Comparison of ENCODE assay signal across 1 cellular context in the genomic region with DNA sequence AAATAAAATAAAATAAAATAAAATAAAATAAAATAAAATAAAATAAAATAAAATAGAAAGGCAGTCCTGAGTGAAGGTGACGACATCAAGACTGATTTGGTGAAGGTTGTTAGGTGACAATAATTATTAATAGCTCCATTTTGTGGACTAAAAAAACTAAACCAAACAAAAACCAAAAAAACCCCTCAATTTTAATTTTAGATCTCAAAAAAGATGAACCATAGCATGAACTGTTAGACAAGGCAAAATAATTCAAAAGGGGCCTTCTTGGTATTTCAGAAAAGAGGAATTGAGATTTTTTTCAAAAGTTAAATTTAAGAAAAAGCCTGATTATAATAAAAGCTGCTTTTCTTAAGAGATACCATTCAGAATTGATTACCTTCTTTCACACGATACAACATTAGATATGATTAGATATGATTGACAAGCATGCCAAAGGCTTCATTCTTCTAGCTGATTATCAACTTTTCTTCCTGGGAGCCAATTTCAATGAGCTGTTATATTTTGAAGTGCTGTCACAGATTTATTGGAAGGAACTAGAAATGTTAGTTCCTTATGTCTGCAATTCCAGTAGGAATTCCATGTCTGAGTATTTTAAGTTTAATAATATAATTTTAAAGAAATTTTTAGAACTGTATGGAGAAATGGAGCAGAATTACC.
TF ChIP-seq lines count a peak whose summit lies in the region.

No MANE protein-coding gene starts in this region.

TF ChIP-seq in GM12878, 131 proteins besides CTCF, POLR2A, EP300 and RAD21 (continued from another document):
- TF ChIP-seq RUNX3 (IDR thresholded peaks at IDR 0.05; ENCODE audit: low read length) (peak; percentile 60), ESRRA (IDR thresholded peaks at IDR 0.05; ENCODE audit: low read length) (no peak), MEF2B (IDR thresholded peaks at IDR 0.05; ENCODE audit: partially characterized antibody, poor library complexity, severe bottlenecking) (peak; percentile 64), NFIC (IDR thresholded peaks at IDR 0.05; ENCODE audit: low read depth, low read length) (peak; percentile 82), CBX5 (IDR thresholded peaks at IDR 0.05; ENCODE audit: low read depth) (0 out of 2 replicates have a peak, but pooled peaks have one; percentile 32), SUZ12 (IDR thresholded peaks at IDR 0.05; ENCODE audit: unreplicated experiment) (no peak), CBFB (IDR thresholded peaks at IDR 0.05; ENCODE audit: low read depth) (no peak), MEF2A (IDR thresholded peaks at IDR 0.05; ENCODE audit: insufficient read depth, low read depth, low read length) (peak; percentile 85; the same call in 1 of the 2 replicates), FOXM1 (IDR thresholded peaks at IDR 0.05; ENCODE audit: low read depth, low read length) (peak; percentile 54; the same call in 1 of the 2 replicates)
- TF ChIP-seq, protein P1, sequence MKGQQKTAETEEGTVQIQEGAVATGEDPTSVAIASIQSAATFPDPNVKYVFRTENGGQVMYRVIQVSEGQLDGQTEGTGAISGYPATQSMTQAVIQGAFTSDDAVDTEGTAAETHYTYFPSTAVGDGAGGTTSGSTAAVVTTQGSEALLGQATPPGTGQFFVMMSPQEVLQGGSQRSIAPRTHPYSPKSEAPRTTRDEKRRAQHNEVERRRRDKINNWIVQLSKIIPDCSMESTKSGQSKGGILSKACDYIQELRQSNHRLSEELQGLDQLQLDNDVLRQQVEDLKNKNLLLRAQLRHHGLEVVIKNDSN (IDR thresholded peaks at IDR 0.05; ENCODE audit: borderline replicate concordance, extremely low read length, insufficient read depth, low read depth, low read length), result no peak
- TF ChIP-seq, protein P2, sequence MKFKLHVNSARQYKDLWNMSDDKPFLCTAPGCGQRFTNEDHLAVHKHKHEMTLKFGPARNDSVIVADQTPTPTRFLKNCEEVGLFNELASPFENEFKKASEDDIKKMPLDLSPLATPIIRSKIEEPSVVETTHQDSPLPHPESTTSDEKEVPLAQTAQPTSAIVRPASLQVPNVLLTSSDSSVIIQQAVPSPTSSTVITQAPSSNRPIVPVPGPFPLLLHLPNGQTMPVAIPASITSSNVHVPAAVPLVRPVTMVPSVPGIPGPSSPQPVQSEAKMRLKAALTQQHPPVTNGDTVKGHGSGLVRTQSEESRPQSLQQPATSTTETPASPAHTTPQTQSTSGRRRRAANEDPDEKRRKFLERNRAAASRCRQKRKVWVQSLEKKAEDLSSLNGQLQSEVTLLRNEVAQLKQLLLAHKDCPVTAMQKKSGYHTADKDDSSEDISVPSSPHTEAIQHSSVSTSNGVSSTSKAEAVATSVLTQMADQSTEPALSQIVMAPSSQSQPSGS (IDR thresholded peaks at IDR 0.05; ENCODE audit: low read length), result peak; percentile 60
- TF ChIP-seq, protein P3, sequence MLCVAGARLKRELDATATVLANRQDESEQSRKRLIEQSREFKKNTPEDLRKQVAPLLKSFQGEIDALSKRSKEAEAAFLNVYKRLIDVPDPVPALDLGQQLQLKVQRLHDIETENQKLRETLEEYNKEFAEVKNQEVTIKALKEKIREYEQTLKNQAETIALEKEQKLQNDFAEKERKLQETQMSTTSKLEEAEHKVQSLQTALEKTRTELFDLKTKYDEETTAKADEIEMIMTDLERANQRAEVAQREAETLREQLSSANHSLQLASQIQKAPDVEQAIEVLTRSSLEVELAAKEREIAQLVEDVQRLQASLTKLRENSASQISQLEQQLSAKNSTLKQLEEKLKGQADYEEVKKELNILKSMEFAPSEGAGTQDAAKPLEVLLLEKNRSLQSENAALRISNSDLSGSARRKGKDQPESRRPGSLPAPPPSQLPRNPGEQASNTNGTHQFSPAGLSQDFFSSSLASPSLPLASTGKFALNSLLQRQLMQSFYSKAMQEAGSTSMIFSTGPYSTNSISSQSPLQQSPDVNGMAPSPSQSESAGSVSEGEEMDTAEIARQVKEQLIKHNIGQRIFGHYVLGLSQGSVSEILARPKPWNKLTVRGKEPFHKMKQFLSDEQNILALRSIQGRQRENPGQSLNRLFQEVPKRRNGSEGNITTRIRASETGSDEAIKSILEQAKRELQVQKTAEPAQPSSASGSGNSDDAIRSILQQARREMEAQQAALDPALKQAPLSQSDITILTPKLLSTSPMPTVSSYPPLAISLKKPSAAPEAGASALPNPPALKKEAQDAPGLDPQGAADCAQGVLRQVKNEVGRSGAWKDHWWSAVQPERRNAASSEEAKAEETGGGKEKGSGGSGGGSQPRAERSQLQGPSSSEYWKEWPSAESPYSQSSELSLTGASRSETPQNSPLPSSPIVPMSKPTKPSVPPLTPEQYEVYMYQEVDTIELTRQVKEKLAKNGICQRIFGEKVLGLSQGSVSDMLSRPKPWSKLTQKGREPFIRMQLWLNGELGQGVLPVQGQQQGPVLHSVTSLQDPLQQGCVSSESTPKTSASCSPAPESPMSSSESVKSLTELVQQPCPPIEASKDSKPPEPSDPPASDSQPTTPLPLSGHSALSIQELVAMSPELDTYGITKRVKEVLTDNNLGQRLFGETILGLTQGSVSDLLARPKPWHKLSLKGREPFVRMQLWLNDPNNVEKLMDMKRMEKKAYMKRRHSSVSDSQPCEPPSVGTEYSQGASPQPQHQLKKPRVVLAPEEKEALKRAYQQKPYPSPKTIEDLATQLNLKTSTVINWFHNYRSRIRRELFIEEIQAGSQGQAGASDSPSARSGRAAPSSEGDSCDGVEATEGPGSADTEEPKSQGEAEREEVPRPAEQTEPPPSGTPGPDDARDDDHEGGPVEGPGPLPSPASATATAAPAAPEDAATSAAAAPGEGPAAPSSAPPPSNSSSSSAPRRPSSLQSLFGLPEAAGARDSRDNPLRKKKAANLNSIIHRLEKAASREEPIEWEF (IDR thresholded peaks at IDR 0.05; ENCODE audit: insufficient replicate concordance, low read depth, low read length), result peak; percentile 29
